10 cellular contexts compared by ENCODE assay signal in genomic region chr21:44697172-44697810, GRCh38. TPM values are rescaled to one million over a fixed set of nuclear protein-coding genes. Genes with fewer than 3 reads are reported as not detected.
DNase-seq lines count a peak whose midpoint lies in the region; ATAC-seq and TF ChIP-seq lines count a peak whose summit lies in the region.
"Not testable (repeated sequence)": the region's sequence is repeated elsewhere in the genome, so short reads cannot be mapped to it uniquely, and the experiment has no call there.
"Had no signal": no experiment of that assay in that cellular context is flagged by ENCODE, and none has a peak within 500 bp of the region (broad histone marks: within the 10 kb centered on the region; RNA-seq: fewer than 3 reads in every experiment).

Gene KRTAP10-12, plus strand, starts transcription at chr21:44697172. Its CDS starts 30 bp downstream, at chr21:44697202.

- H3K23ac ChIP-seq in mesendoderm (ENCODE audit: low read length): peak within 1 kb of the TSS; percentile 45

- not testable (repeated sequence) for H3K27me3 ChIP-seq in GM23338 (ENCODE audit: insufficient read depth); mesendoderm (ENCODE audit: insufficient read depth, low read length, poor library complexity); neural progenitor cell

- H3K4me3 Mint-ChIP-seq in GM23338; WTC11; central memory CD8-positive, alpha-beta T cell: not testable (repeated sequence)
- peak within 1 kb of the TSS; percentile 30 for H3K4me3 Mint-ChIP-seq in glutamatergic neuron (ENCODE audit: unreplicated experiment)
- peak within 1 kb of the TSS; percentile 57 for H3K4me3 Mint-ChIP-seq in neural progenitor cell

- H3K4me2 ChIP-seq in GM23338 (peak within 1 kb of the TSS; percentile 51; the same call in 1 of the 2 replicates), neural progenitor cell (peak within 1 kb of the TSS; percentile 34)
- H3K4me2 ChIP-seq in mesendoderm (ENCODE audit: low read length): not testable (repeated sequence)

- H2AFZ ChIP-seq in GM23338: peak within 1 kb of the TSS; percentile 74; the same call in 1 of the 2 replicates
- peak within 1 kb of the TSS; percentile 68 for H2AFZ ChIP-seq in neural progenitor cell (replicated peaks)

- H3K4me1 Mint-ChIP-seq in GM23338: peaks cover 54% of the 10 kb centered on the region
- H3K4me1 Mint-ChIP-seq in WTC11: peaks cover 68% of the 10 kb centered on the region
- H3K4me1 Mint-ChIP-seq in central memory CD8-positive, alpha-beta T cell: peaks cover 15% of the 10 kb centered on the region
- H3K4me1 Mint-ChIP-seq in glutamatergic neuron (ENCODE audit: low read depth, unreplicated experiment): peaks cover 20% of the 10 kb centered on the region
- peaks cover 47% of the 10 kb centered on the region for H3K4me1 Mint-ChIP-seq in neural progenitor cell

- H3K27ac ChIP-seq in GM23338 (ENCODE audit: low read depth); mesendoderm (ENCODE audit: low read depth, low read length); neural progenitor cell: not testable (repeated sequence)

- not testable (repeated sequence) for H3K18ac ChIP-seq in mesendoderm (ENCODE audit: low read length)

- not testable (repeated sequence) for H4K5ac ChIP-seq in mesendoderm (ENCODE audit: low read length)

- H4K8ac ChIP-seq in mesendoderm (ENCODE audit: low read depth, low read length): not testable (repeated sequence)

- not testable (repeated sequence) for H3F3A ChIP-seq in GM23338 (replicated peaks; ENCODE audit: low read depth); neural progenitor cell (ENCODE audit: low read depth)

- peaks cover 20% of the 10 kb centered on the region; the same call in 1 of the 2 replicates for H3K4me1 ChIP-seq in GM23338 (ENCODE audit: insufficient read depth)
- not testable (repeated sequence) for H3K4me1 ChIP-seq in mesendoderm (ENCODE audit: control insufficient read depth, low read depth, low read length)
- peaks cover 31% of the 10 kb centered on the region for H3K4me1 ChIP-seq in neural progenitor cell

- POLR2A ChIA-PET in WTC11 (lab: Charles Lee): interaction anchor here (1.2 kb wide), 1 partner anchor 96 kb away, joined by 3 read pairs; no protein-coding TSS in a partner anchor

- WGBS in mesendoderm (ENCODE audit: extremely low coverage, insufficient coverage, low lambda C conversion rate): no CpG with 5 or more reads among the region's 21 CpGs

- TF ChIP-seq CTCF in GM23338 (conservative IDR thresholded peaks at IDR 0.05; ENCODE audit: low read depth in 2 of 2); WTC11 (IDR thresholded peaks at IDR 0.05); glutamatergic neuron (IDR thresholded peaks at IDR 0.05; ENCODE audit: partially characterized antibody, unreplicated experiment); neural progenitor cell (IDR thresholded peaks at IDR 0.05): not testable (repeated sequence)

- H3K27me3 Mint-ChIP-seq in GM23338 (ENCODE audit: insufficient read depth, low read depth, poor library complexity): peaks cover 19% of the 10 kb centered on the region
- H3K27me3 Mint-ChIP-seq in WTC11 (ENCODE audit: low read depth): not testable (repeated sequence)
- H3K27me3 Mint-ChIP-seq in central memory CD8-positive, alpha-beta T cell: peaks cover 64% of the 10 kb centered on the region
- H3K27me3 Mint-ChIP-seq in glutamatergic neuron (ENCODE audit: unreplicated experiment): peaks cover 17% of the 10 kb centered on the region
- H3K27me3 Mint-ChIP-seq in neural progenitor cell (ENCODE audit: insufficient read depth, low read depth): peaks cover 34% of the 10 kb centered on the region

- not testable (repeated sequence) for H3K79me1 ChIP-seq in mesendoderm (ENCODE audit: low read length)

- H3K9me3 ChIP-seq in neural progenitor cell (ENCODE audit: low read depth): not testable (repeated sequence)

- H3K9me3 Mint-ChIP-seq in GM23338 (peaks cover 15% of the 10 kb centered on the region; the same call in 2 of the 3 replicates), WTC11 (peaks cover 20% of the 10 kb centered on the region), glutamatergic neuron (ENCODE audit: unreplicated experiment) (peaks cover 19% of the 10 kb centered on the region), neural progenitor cell (peaks cover 15% of the 10 kb centered on the region)
- H3K9me3 Mint-ChIP-seq in central memory CD8-positive, alpha-beta T cell: not testable (repeated sequence)

- not testable (repeated sequence) for H3K9me2 ChIP-seq in GM23338 (ENCODE audit: insufficient read depth)

- peaks cover 16% of the 10 kb centered on the region; the same call in 1 of the 3 replicates for H3K36me3 Mint-ChIP-seq in GM23338 (ENCODE audit: low read depth)
- peaks cover 19% of the 10 kb centered on the region for H3K36me3 Mint-ChIP-seq in WTC11
- not testable (repeated sequence) for H3K36me3 Mint-ChIP-seq in central memory CD8-positive, alpha-beta T cell (ENCODE audit: insufficient read depth); neural progenitor cell
- H3K36me3 Mint-ChIP-seq in glutamatergic neuron (ENCODE audit: unreplicated experiment): peaks cover 19% of the 10 kb centered on the region

- not testable (repeated sequence) for H2BK5ac ChIP-seq in mesendoderm (ENCODE audit: low read length)

- not testable (repeated sequence) for H2BK120ac ChIP-seq in mesendoderm (ENCODE audit: low read depth, low read length)

- peak within 1 kb of the TSS; percentile 15 for H3K9ac ChIP-seq in mesendoderm (ENCODE audit: low read length)
- not testable (repeated sequence) for H3K9ac ChIP-seq in neural progenitor cell

- H3K4ac ChIP-seq in mesendoderm (ENCODE audit: low read depth, low read length): not testable (repeated sequence)

- not testable (repeated sequence) for H3K36me3 ChIP-seq in GM23338 (ENCODE audit: insufficient read depth); mesendoderm (ENCODE audit: control insufficient read depth, insufficient read depth, low read length); neural progenitor cell

- not testable (repeated sequence) for DNase-seq in GM23338 (ENCODE audit: low spot score); WTC11 (ENCODE audit: low spot score); glutamatergic neuron; mesendoderm; neural progenitor cell (ENCODE audit: low spot score)
- DNase-seq in NCI-H146 treated with DMSO at 0.1 percent for 48 hours (lab: John Stamatoyannopoulos, UW; ENCODE audit: unreplicated experiment): peak; percentile 2
- DNase-seq in central memory CD8-positive, alpha-beta T cell (ENCODE audit: low spot score in 2 of 2): peak in 1 of 2 donors; percentile 12

- H3K56ac ChIP-seq in mesendoderm (ENCODE audit: low read length): peak within 1 kb of the TSS; percentile 79

- CTCF ChIA-PET in WTC11 (lab: Charles Lee): interaction anchor here (0.7 to 2.2 kb wide), 5 partner anchors 9 to 122 kb away, joined by 3 to 11 read pairs (median 3); partner anchors contain the start of gene TSPEAR

- not testable (repeated sequence) for H2AK5ac ChIP-seq in mesendoderm (ENCODE audit: low read length)

- H3K79me2 ChIP-seq in GM23338 (replicated peaks; ENCODE audit: insufficient read depth); mesendoderm (ENCODE audit: control insufficient read depth, insufficient read depth, low read length); neural progenitor cell (ENCODE audit: low read depth): not testable (repeated sequence)

- not testable (repeated sequence) for H3K4me3 ChIP-seq in GM23338; mesendoderm (ENCODE audit: low read length); neural progenitor cell

- not testable (repeated sequence) for H4K20me1 ChIP-seq in GM23338 (replicated peaks; ENCODE audit: insufficient read depth); neural progenitor cell (ENCODE audit: low read depth)

- ATAC-seq in GM23338; WTC11; central memory CD8-positive, alpha-beta T cell (replicated peaks; ENCODE audit: extremely low read depth, poor library complexity, severe bottlenecking): not testable (repeated sequence)

- H3K27ac Mint-ChIP-seq in GM23338 (0 out of 2 replicates have a peak within 1 kb of the TSS, but pooled peaks have one; percentile 60), WTC11 (peak within 1 kb of the TSS; percentile 27; the same call in 1 of the 2 replicates), glutamatergic neuron (ENCODE audit: unreplicated experiment) (peak within 1 kb of the TSS; percentile 62), neural progenitor cell (peak within 1 kb of the TSS; percentile 47)
- peak within 1 kb of the TSS; percentile 44 for H3K27ac Mint-ChIP-seq in central memory CD8-positive, alpha-beta T cell (ENCODE audit: low read depth)

- H2BK15ac ChIP-seq in mesendoderm (replicated peaks; ENCODE audit: low read depth): not testable (repeated sequence)

TF ChIP-seq in WTC11, 78 proteins besides CTCF, POLR2A, EP300 and RAD21:
- peak; percentile 59; the same call in 1 of the 2 replicates for TF ChIP-seq ZNF121 (CRISPR knock-in tag; IDR thresholded peaks at IDR 0.05)

RNA-seq across cellular contexts. Expression of gene KRTAP10-12, which starts in this region (rescaled TPM):
- total RNA-seq in GM23338 (2014; rRNA removed; shearing (Covaris generic)): not detected in 2 replicates
- not detected in 2 replicates for polyA plus RNA-seq in GM23338 (2016; fragmentation: Nextera tagmentation; extraction: Ambion mirVana)
- total RNA-seq in WTC11 (2021) (not detected in 3 replicates), glutamatergic neuron (ENCODE audit: unreplicated experiment) (not detected), neural progenitor cell (ENCODE audit: low replicate concordance) (not detected in 2 replicates)
- not detected for polyA plus RNA-seq in mesendoderm (2013, experiment 1 of 2)
- 0.04 TPM for polyA plus RNA-seq in mesendoderm (2013, experiment 2 of 2)
- total RNA-seq: A673, Right ventricle myocardium inferior, SJSA1 had no signal
